Comparison of ENCODE assay signal across 2 cellular contexts in the genomic region with DNA sequence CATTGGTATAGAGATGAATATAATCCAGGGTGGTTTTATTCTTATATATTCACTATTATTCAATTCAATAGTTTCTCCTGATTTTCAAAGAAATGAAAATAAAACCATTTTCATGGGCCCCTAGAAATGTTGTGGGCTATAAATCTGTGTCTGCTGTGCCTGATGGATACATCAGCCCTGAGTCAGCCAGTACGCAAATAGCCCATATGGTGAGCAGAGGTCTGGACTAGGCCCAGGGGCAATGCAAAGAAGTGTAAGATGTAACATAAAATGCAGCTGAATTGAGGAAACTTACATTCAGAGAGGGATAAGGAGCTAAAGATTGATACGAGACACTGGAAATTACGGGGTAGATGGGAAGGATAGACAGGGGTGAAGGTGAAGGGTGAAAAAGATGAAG.
TF ChIP-seq lines count a peak whose summit lies in the region.

No MANE protein-coding gene starts in this region.

TF ChIP-seq in IMR-90, 13 proteins besides CTCF, POLR2A, EP300 and RAD21:
- no peak for TF ChIP-seq MXI1 (IDR thresholded peaks at IDR 0.05; ENCODE audit: borderline replicate concordance, low read depth, low read length)
- no peak for TF ChIP-seq FOS (IDR thresholded peaks at IDR 0.05; ENCODE audit: low read depth, low read length)
- no peak for TF ChIP-seq CEBPB (IDR thresholded peaks at IDR 0.05; ENCODE audit: low read depth, low read length)
- TF ChIP-seq SMC3 (IDR thresholded peaks at IDR 0.05; ENCODE audit: low read depth, low read length) = no peak
- TF ChIP-seq RFX5 (IDR thresholded peaks at IDR 0.05; ENCODE audit: low read depth, low read length) = no peak
- TF ChIP-seq MAZ (IDR thresholded peaks at IDR 0.05; ENCODE audit: borderline replicate concordance, low read depth, low read length) = no peak
- no peak for TF ChIP-seq RCOR1 (IDR thresholded peaks at IDR 0.05; ENCODE audit: insufficient replicate concordance, low read length)
- TF ChIP-seq ELK1 (IDR thresholded peaks at IDR 0.05; ENCODE audit: borderline replicate concordance, low read depth, low read length) = no peak

TF ChIP-seq in HepG2, 621 proteins besides CTCF, POLR2A, EP300 and RAD21:
- TF ChIP-seq KAT2B (IDR thresholded peaks at IDR 0.05; ENCODE audit: borderline replicate concordance, low read depth, low read length) (no peak), SPEN (CRISPR knock-in tag; IDR thresholded peaks at IDR 0.05; ENCODE audit: low read depth) (no peak), ZBTB38 (CRISPR knock-in tag; IDR thresholded peaks at IDR 0.05) (no peak), ZNF530 (CRISPR knock-in tag; IDR thresholded peaks at IDR 0.05; ENCODE audit: low read depth) (no peak), ZFP90 (CRISPR knock-in tag; IDR thresholded peaks at IDR 0.05; ENCODE audit: borderline replicate concordance) (no peak)
